ENCODE assay signal across 1 cellular context in the genomic region with DNA sequence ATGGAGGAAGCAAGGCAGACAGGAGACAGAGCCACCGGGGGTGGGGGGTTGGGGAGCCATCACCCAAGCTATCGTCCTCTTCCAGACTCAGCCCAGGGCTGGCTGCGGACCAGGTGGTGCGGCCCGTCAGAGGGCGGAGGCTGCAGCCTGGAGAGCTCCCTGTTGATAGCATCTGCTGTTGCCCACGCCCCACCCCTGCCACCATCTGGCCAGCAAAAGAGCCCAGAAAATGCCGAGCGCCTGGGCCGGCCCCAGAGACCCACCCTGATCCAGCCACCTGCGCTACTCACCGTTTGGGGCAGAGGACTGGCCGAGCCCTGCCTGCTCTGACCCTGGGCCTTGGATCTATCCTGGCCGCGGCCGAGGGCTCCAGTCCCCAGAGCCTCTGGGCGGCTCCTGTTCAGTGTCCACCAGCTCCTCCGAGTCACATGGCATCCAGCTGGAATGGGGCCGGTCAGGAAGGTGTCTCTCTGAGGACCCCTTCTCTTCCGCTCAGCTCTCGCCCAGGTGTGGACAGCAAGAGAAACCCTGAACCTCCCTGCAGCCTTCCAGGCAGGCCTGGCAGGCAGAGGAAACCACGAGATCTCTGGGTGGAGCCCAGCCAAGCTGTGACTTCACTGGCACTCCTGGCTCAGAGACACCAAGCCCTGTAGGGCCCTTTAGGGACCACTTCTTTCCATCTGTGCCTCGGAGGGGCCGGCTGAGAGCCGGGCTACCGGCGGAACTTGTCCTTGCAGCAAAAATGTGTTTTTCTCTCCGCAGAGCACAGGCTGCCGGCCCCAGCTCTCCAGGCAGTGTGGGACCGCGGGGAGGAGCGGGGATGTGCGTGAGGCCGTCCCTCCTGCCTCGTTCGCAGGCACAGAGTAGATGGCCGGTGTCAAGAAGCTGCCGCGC.
TF ChIP-seq lines count a peak whose summit lies in the region.

A gene with protein sequence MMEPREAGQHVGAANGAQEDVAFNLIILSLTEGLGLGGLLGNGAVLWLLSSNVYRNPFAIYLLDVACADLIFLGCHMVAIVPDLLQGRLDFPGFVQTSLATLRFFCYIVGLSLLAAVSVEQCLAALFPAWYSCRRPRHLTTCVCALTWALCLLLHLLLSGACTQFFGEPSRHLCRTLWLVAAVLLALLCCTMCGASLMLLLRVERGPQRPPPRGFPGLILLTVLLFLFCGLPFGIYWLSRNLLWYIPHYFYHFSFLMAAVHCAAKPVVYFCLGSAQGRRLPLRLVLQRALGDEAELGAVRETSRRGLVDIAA (minus strand): TSS at position 567 of the 894 bp plus-strand sequence. CDS start 3,618 bp downstream, outside the sequence.

TF ChIP-seq in H1, 55 proteins besides CTCF, POLR2A, EP300 and RAD21:
- TF ChIP-seq TEAD4 (IDR thresholded peaks at IDR 0.05; ENCODE audit: low read depth, low read length) = no peak
- no peak for TF ChIP-seq JUND (IDR thresholded peaks at IDR 0.05; ENCODE audit: low read length)
- no peak for TF ChIP-seq CREB1 (IDR thresholded peaks at IDR 0.05)
- TF ChIP-seq CHD2 (IDR thresholded peaks at IDR 0.05; ENCODE audit: low read length) = no peak
- no peak for TF ChIP-seq JUN (IDR thresholded peaks at IDR 0.05; ENCODE audit: low read depth, low read length)
- TF ChIP-seq CHD1 (IDR thresholded peaks at IDR 0.05; ENCODE audit: low read depth, low read length) = no peak
- TF ChIP-seq SIN3A (conservative IDR thresholded peaks at IDR 0.05 in 1 of 2, IDR thresholded peaks at IDR 0.05 in 1 of 2; ENCODE audit: low read depth in 1 of 2, low read length in 2 of 2) = no peak
- TF ChIP-seq, protein P1, sequence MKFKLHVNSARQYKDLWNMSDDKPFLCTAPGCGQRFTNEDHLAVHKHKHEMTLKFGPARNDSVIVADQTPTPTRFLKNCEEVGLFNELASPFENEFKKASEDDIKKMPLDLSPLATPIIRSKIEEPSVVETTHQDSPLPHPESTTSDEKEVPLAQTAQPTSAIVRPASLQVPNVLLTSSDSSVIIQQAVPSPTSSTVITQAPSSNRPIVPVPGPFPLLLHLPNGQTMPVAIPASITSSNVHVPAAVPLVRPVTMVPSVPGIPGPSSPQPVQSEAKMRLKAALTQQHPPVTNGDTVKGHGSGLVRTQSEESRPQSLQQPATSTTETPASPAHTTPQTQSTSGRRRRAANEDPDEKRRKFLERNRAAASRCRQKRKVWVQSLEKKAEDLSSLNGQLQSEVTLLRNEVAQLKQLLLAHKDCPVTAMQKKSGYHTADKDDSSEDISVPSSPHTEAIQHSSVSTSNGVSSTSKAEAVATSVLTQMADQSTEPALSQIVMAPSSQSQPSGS (IDR thresholded peaks at IDR 0.05; ENCODE audit: low read length) = no peak
- TF ChIP-seq SIX5 (IDR thresholded peaks at IDR 0.05; ENCODE audit: low read depth, low read length) = no peak
